In genomic region chr10:113780681-113781250, GRCh38 we compare ENCODE assay signal across 16 cellular contexts. TPM values are rescaled to one million over a fixed set of nuclear protein-coding genes. Genes with fewer than 3 reads are reported as not detected.
DNase-seq lines count a peak whose midpoint lies in the region; ATAC-seq, FAIRE-seq and TF ChIP-seq lines count a peak whose summit lies in the region.
"Had no signal": no experiment of that assay in that cellular context is flagged by ENCODE, and none has a peak within 500 bp of the region (broad histone marks: within the 10 kb centered on the region; RNA-seq: fewer than 3 reads in every experiment).

No MANE protein-coding gene starts in this region.

- SMC1A ChIA-PET in GM12878 (lab: Charles Lee; ENCODE audit: uncharacterized antibody, unreplicated experiment), result interaction anchor here (0.7 to 1.4 kb wide), 2 partner anchors 16 to 17 kb away, joined by 3 to 4 read pairs; no protein-coding TSS in a partner anchor

- no peak overlapping the region for H3K4me3 ChIP-seq in GM12878
- H3K4me3 ChIP-seq in right lobe of liver, result no peak overlapping the region
- H3K4me3 ChIP-seq in tibial nerve, result no peak overlapping the region
- H3K4me3 ChIP-seq: esophagus squamous epithelium, SK-N-MC, tibial artery had no signal

- H3K27ac ChIP-seq in GM12878 (ENCODE audit: control insufficient read depth, insufficient read depth) (no peak overlapping the region), right lobe of liver (no peak overlapping the region), tibial nerve (no peak overlapping the region)
- H3K27ac ChIP-seq: esophagus squamous epithelium, SK-N-MC, tibial artery had no signal

- no TSS peak for BruUV-seq in GM12878 (replicated peaks; lab: Mats Ljungman, UMichigan)

- H3K9me3 ChIP-seq in GM12878 (replicated peaks; ENCODE audit: control insufficient read depth, insufficient read depth, low read length) (no peaks in the 10 kb centered on the region), right lobe of liver (no peaks in the 10 kb centered on the region), tibial nerve (no peaks in the 10 kb centered on the region)
- H3K9me3 ChIP-seq: esophagus squamous epithelium, tibial artery had no signal

- WGBS in GM12878 (ENCODE audit: insufficient coverage, insufficient replicate concordance, low lambda C conversion rate, missing lambda C conversion rate), result 90% methylated on average over 3 of the region's 3 CpGs
- no CpG with 5 or more reads among the region's 3 CpGs for WGBS in right lobe of liver (ENCODE audit: insufficient coverage, low coverage, low lambda C conversion rate, missing lambda C conversion rate)
- 59 to 81% methylated on average over 3 of the region's 3 CpGs for WGBS in tibial nerve, 2 donors

- no peaks in the 10 kb centered on the region for H3K79me2 ChIP-seq in GM12878 (ENCODE audit: control insufficient read depth, insufficient read depth, low read length)

- TF ChIP-seq POLR2A in GM12878 (IDR thresholded peaks at IDR 0.05; ENCODE audit: low read depth, low read length) (no peak), right lobe of liver (IDR thresholded peaks at IDR 0.05) (no peak), tibial nerve (IDR thresholded peaks at IDR 0.05) (no peak)

- H2AFZ ChIP-seq in GM12878 (ENCODE audit: control insufficient read depth, low read depth, low read length), result no peak overlapping the region

- no peaks in the 10 kb centered on the region for H3K4me1 ChIP-seq in GM12878 (ENCODE audit: control insufficient read depth, insufficient read depth, low read length)
- H3K4me1 ChIP-seq in right lobe of liver, result no peaks in the 10 kb centered on the region
- no peaks in the 10 kb centered on the region for H3K4me1 ChIP-seq in tibial nerve
- H3K4me1 ChIP-seq: esophagus squamous epithelium, tibial artery had no signal

- H3K27me3 ChIP-seq in GM12878 (replicated peaks in 1 of 2; ENCODE audit: control insufficient read depth in 2 of 2, insufficient read depth in 2 of 2, low read length in 1 of 2) (no peaks in the 10 kb centered on the region), right lobe of liver (no peaks in the 10 kb centered on the region), tibial nerve (no peaks in the 10 kb centered on the region)
- H3K27me3 ChIP-seq: esophagus squamous epithelium, tibial artery had no signal

- no peak for TF ChIP-seq EP300 in GM12878 (IDR thresholded peaks at IDR 0.05; ENCODE audit: borderline replicate concordance in 1 of 2, control insufficient read depth in 1 of 2, low read depth in 2 of 2, low read length in 2 of 2)
- TF ChIP-seq EP300 in tibial nerve (IDR thresholded peaks at IDR 0.05), result no peak

- CTCF ChIA-PET in GM12878 (lab: Yijun Ruan, JAX), result interaction anchor here (0.8 to 1.6 kb wide), 4 partner anchors 18 to 155 kb away, joined by 3 to 7 read pairs (median 4); no protein-coding TSS in a partner anchor

- TF ChIP-seq CTCF in GM12874 (IDR thresholded peaks at IDR 0.05; ENCODE audit: insufficient read depth, low read depth, low read length) (peak; percentile 26; the same call in 1 of the 2 replicates), GM12878 (IDR thresholded peaks at IDR 0.05 in 2 of 3, conservative IDR thresholded peaks at IDR 0.05 in 1 of 3; ENCODE audit: control insufficient read depth in 2 of 3, extremely low read depth in 1 of 3, insufficient read depth in 1 of 3, low read depth in 3 of 3, low read length in 3 of 3) (0 out of 6 replicates have a peak, but pooled peaks of 2 of the 3 experiments have one; percentile 6 to 16), right lobe of liver (IDR thresholded peaks at IDR 0.05) (peak; percentile 20 to 33 (median 23)), tibial nerve (IDR thresholded peaks at IDR 0.05) (no peak)

- no peaks in the 10 kb centered on the region for H4K20me1 ChIP-seq in GM12878 (ENCODE audit: control insufficient read depth, insufficient read depth)

- ATAC-seq in GM12878 (peak; percentile 64), right lobe of liver (peak; percentile 52 to 70 (median 64)), HG02759 (IDR thresholded peaks at IDR 0.05; ENCODE audit: unreplicated experiment) (no peak), GM21390 (IDR thresholded peaks at IDR 0.05; ENCODE audit: unreplicated experiment) (no peak), HG03442 (IDR thresholded peaks at IDR 0.05; ENCODE audit: unreplicated experiment) (no peak)

- POLR2A ChIA-PET in GM12878 (lab: Charles Lee), result no interaction called here

- DNase-seq in Ammon's horn (ENCODE audit: low spot score), result peak; percentile 60
- DNase-seq in GM12878 (ENCODE audit: low read depth, low spot score), result no peak
- DNase-seq in right lobe of liver, result no peak
- no peak for DNase-seq in tibial nerve (ENCODE audit: low spot score in 2 of 2)
- DNase-seq: activated B cell treated with CpG ODN at 0.5 μM for 24 hours; activated T-cell treated with anti-CD3 and anti-CD28 coated beads, Interleukin-2, amount 50 U/mL, for 24 hours; DMS 273 treated with DMSO at 0.1 percent for 48 hours; esophagus squamous epithelium; occipital lobe; tibial artery had no signal

- H3K36me3 ChIP-seq in GM12878 (ENCODE audit: control insufficient read depth in 2 of 2, insufficient read depth in 2 of 2, low read length in 1 of 2) (no peaks in the 10 kb centered on the region), right lobe of liver (no peaks in the 10 kb centered on the region), tibial nerve (no peaks in the 10 kb centered on the region)
- H3K36me3 ChIP-seq: esophagus squamous epithelium, tibial artery had no signal

- intact Hi-C loops in GM12878 (cut with micrococcal nuclease; ENCODE audit: unreplicated experiment), result loop anchor here (5.0 kb wide), 1 partner anchor 73 kb away; no protein-coding TSS in a partner anchor
- intact Hi-C loops in right lobe of liver (cut with DNase I), result no loop called here

- no peak for FAIRE-seq in GM12878 (lab: Jason Lieb, UNC)

- H3K4me2 ChIP-seq in GM12878 (ENCODE audit: control insufficient read depth, insufficient read depth), result no peak overlapping the region

- no peak for TF ChIP-seq RAD21 in GM12878 (IDR thresholded peaks at IDR 0.05; ENCODE audit: insufficient read depth, low read depth, low read length)

- in situ Hi-C loops in GM12878 (cut with MboI), result no loop called here

- RAD21 ChIA-PET in GM12878 (lab: Charles Lee; ENCODE audit: unreplicated experiment), result interaction anchor here (0.6 to 1.2 kb wide), 2 partner anchors 38 to 100 kb away, joined by 3 read pairs; no protein-coding TSS in a partner anchor

- no peak overlapping the region for H3K9ac ChIP-seq in GM12878 (ENCODE audit: control insufficient read depth, insufficient read depth, low read length)

TF ChIP-seq in GM12878, 131 proteins besides CTCF, POLR2A, EP300 and RAD21:
- TF ChIP-seq TAF1 (IDR thresholded peaks at IDR 0.05; ENCODE audit: borderline replicate concordance, low read depth, low read length) (no peak), TARDBP (IDR thresholded peaks at IDR 0.05; ENCODE audit: borderline replicate concordance) (no peak), RAD51 (IDR thresholded peaks at IDR 0.05) (no peak), LARP7 (IDR thresholded peaks at IDR 0.05) (no peak), RB1 (IDR thresholded peaks at IDR 0.05; ENCODE audit: borderline replicate concordance) (no peak), SUZ12 (IDR thresholded peaks at IDR 0.05; ENCODE audit: unreplicated experiment) (no peak), IKZF2 (IDR thresholded peaks at IDR 0.05) (no peak), E4F1 (IDR thresholded peaks at IDR 0.05; ENCODE audit: borderline replicate concordance, partially characterized antibody) (no peak), MTA2 (IDR thresholded peaks at IDR 0.05; ENCODE audit: low read depth) (no peak)

RNA-seq across cellular contexts. Expression of gene PLEKHS1, which starts 29.3 kb away (rescaled TPM):
- total RNA-seq in GM12878 (2013; cell fraction: nucleolus; rRNA removed), result not detected in 2 replicates
- total RNA-seq in GM12878 (2014; rRNA removed) (not detected in 2 replicates), GM12878 (2014; rRNA removed; fragmentation: Illumina TruSeq; extraction: Trizol) (not detected in 2 replicates), GM12878 (2021) (not detected in 2 replicates), right lobe of liver (not detected), tibial nerve (not detected)
- polyA plus RNA-seq in GM12878 (2011; ENCODE audit: low read depth), result not detected
- polyA plus RNA-seq in GM12878 (2011; rRNA removed) (0.03 and 0.04 TPM in 2 replicates), GM12878 (2014; fragmentation: Illumina TruSeq; extraction: Trizol) (not detected in 2 replicates), GM12878 (2014; fragmentation: Nextera tagmentation; extraction: Ambion mirVana) (not detected), GM12878 (2014; rRNA removed) (0.04 and 0.17 TPM in 2 replicates), GM12878 (2016; fragmentation: Nextera tagmentation; extraction: Ambion mirVana) (not detected)
- polyA plus RNA-seq in GM12878 (2011; cell fraction: cytosol; rRNA removed), result not detected in 2 replicates
- 0.06 TPM in 2 replicates for polyA plus RNA-seq in GM12878 (2011; cell fraction: nucleus; rRNA removed)
- not detected in 2 replicates for polyA plus RNA-seq in GM12878 (2012)
- not detected in 2 replicates for polyA minus RNA-seq in GM12878 (2011; rRNA and poly(A)+ RNA removed)
- not detected in 2 replicates for polyA minus RNA-seq in GM12878 (2011; cell fraction: cytosol; rRNA and poly(A)+ RNA removed)
- not detected in 2 replicates for polyA minus RNA-seq in GM12878 (2011; cell fraction: nucleus; rRNA and poly(A)+ RNA removed)
- total RNA-seq: activated B cell treated with CpG ODN at 0.5 μM for 24 hours, LHCN-M2, occipital lobe had no signal

Comparison
In these comparisons a context has a peak if more than half of its experiments do, and no peak if none do; other contexts are left out.
1. CTCF ChIP-seq: peak in GM12874 (single experiment), GM12878 (2 of 3) and right lobe of liver (4 of 4); none in tibial nerve (0 of 5).
2. ATAC-seq: peak in GM12878 (single experiment) and right lobe of liver (4 of 4); none in HG02759 (single experiment), GM21390 (single experiment) and HG03442 (single experiment).